ENCODE assay signal across 9 cellular contexts in the genomic region with DNA sequence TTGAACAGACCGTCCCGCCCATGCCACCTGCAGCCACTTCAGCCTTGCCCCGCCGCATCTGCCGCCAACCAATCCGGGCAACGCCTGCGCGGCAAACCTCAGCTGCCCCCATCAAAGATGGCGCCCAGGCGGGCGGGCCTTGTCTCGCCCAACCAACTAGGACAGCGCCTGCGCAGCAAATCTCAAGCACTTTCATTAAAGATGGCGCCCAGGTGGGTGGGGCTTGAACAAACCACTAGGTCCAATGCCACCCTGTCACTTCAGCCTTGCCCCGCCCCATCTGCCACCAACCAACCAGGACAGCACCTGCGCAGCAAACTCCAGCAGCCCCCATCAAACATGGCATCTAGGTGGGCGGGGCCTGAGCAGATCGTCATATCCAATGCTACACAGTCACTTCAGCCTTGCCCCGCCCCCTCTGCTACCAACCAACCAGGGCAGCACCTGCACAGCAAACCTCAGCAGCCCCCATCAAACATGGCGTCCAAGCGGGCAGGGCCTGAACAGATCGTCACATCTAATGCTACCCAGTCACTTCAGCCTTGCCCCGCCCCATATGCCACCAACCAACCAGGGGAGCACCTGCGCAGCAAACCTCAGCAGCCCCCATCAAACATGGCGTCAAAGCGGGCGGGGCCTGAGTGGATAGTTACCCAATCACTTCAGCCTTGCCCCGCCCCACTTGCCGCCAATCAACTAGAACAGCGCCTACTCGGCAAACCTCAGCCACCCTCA. TPM values are rescaled to one million over a fixed set of nuclear protein-coding genes. Genes with fewer than 3 reads are reported as not detected.
A peak's percentile ranks its signal among the peaks of the same experiment; 100 is the strongest.
DNase-seq lines count a peak whose midpoint lies in the region; ATAC-seq, FAIRE-seq and TF ChIP-seq lines count a peak whose summit lies in the region.
"Had no signal": no experiment of that assay in that cellular context is flagged by ENCODE, and none has a peak within 500 bp of the region (broad histone marks: within the 10 kb centered on the region; RNA-seq: fewer than 3 reads in every experiment).

No MANE protein-coding gene starts in this region.

- H3K9ac ChIP-seq in rectal smooth muscle tissue (ENCODE audit: low read length): no peak overlapping the region

- H3K27me3 ChIP-seq in heart right ventricle (peaks cover 0 to 21% (median 0%) of the 10 kb centered on the region in 7 donors), rectal smooth muscle tissue (ENCODE audit: control insufficient read depth, insufficient read depth, low read length) (no peaks in the 10 kb centered on the region)

- H3K27ac ChIP-seq in heart right ventricle: peak overlapping the region in 9 of 10 donors; percentile 35 to 91 (median 82)
- H3K27ac ChIP-seq in rectal smooth muscle tissue (ENCODE audit: low read depth, low read length): peak overlapping the region; percentile 88

- peaks cover 24% of the 10 kb centered on the region for H3K27me3 Mint-ChIP-seq in activated CD8-positive, alpha-beta T cell treated with anti-CD3 and anti-CD28 coated beads for 36 hours

- H3K4me3 ChIP-seq in heart right ventricle (peak overlapping the region; percentile 19 to 70 (median 60)), rectal smooth muscle tissue (ENCODE audit: low read length) (no peak overlapping the region)

- H3K36me3 Mint-ChIP-seq in activated CD8-positive, alpha-beta T cell treated with anti-CD3 and anti-CD28 coated beads for 36 hours (ENCODE audit: low read depth): peaks cover 26% of the 10 kb centered on the region

- H3K4me1 Mint-ChIP-seq in activated CD8-positive, alpha-beta T cell treated with anti-CD3 and anti-CD28 coated beads for 36 hours (ENCODE audit: low read depth): peaks cover 2% of the 10 kb centered on the region

- H3K4me1 ChIP-seq in heart right ventricle (peaks cover 0 to 22% (median 4%) of the 10 kb centered on the region in 9 donors), rectal smooth muscle tissue (ENCODE audit: control insufficient read depth, insufficient read depth, low read length) (no peaks in the 10 kb centered on the region)

- peak; percentile 98 for FAIRE-seq in G401.6 (lab: Jason Lieb, UNC)

- no peak overlapping the region for H3K4me3 Mint-ChIP-seq in activated CD8-positive, alpha-beta T cell treated with anti-CD3 and anti-CD28 coated beads for 36 hours

- intact Hi-C loops in activated CD8-positive, alpha-beta T cell treated with anti-CD3 and anti-CD28 coated beads for 36 hours (cut with micrococcal nuclease): no loop called here
- intact Hi-C loops in heart right ventricle (cut with DNase I): loop anchor here in 2 of 10 donors (5.0 to 10.0 kb wide), 2 partner anchors 84 to 92 kb away; no protein-coding TSS in a partner anchor

- H3K36me3 ChIP-seq in heart right ventricle (no peaks in the 10 kb centered on the region), rectal smooth muscle tissue (ENCODE audit: control insufficient read depth, insufficient read depth, low read length) (no peaks in the 10 kb centered on the region)

- H3K27ac Mint-ChIP-seq in activated CD8-positive, alpha-beta T cell treated with anti-CD3 and anti-CD28 coated beads for 36 hours: no peak overlapping the region

- POLR2A ChIA-PET in activated CD8-positive, alpha-beta T cell treated with anti-CD3 and anti-CD28 coated beads for 36 hours (lab: Charles Lee): no interaction called here

- no peak for TF ChIP-seq CTCF in activated CD8-positive, alpha-beta T cell treated with anti-CD3 and anti-CD28 coated beads for 36 hours (IDR thresholded peaks at IDR 0.05)
- TF ChIP-seq CTCF in heart right ventricle (IDR thresholded peaks at IDR 0.05): no peak

- ATAC-seq in activated CD8-positive, alpha-beta T cell treated with anti-CD3 and anti-CD28 coated beads for 36 hours: peak; percentile 45
- ATAC-seq in heart right ventricle (peak; percentile 56 to 82 (median 69)), GM21825 (IDR thresholded peaks at IDR 0.05; ENCODE audit: unreplicated experiment) (no peak), HG03280 (IDR thresholded peaks at IDR 0.05; ENCODE audit: unreplicated experiment) (no peak)
- ATAC-seq: HCT116 had no signal

- DNase-seq in activated CD8-positive, alpha-beta T cell treated with anti-CD3 and anti-CD28 coated beads for 36 hours: peak; percentile 55
- peak; percentile 94 to 98 for DNase-seq in heart right ventricle
- DNase-seq in UCSD-AML1 (lab: John Stamatoyannopoulos, UW; ENCODE audit: unreplicated experiment): no peak
- no peak for DNase-seq in activated CD4-positive, alpha-beta T cell treated with anti-CD3 and anti-CD28 coated beads, Interleukin-2, amount 50 U/mL, for 4 hours

- H3K9me3 ChIP-seq in heart right ventricle: peaks cover 0 to 42% (median 0%) of the 10 kb centered on the region in 11 donors

- 46 to 49% methylated on average over 33 of the region's 33 CpGs for WGBS in heart right ventricle, 2 donors

- peaks cover 40% of the 10 kb centered on the region for H3K9me3 Mint-ChIP-seq in activated CD8-positive, alpha-beta T cell treated with anti-CD3 and anti-CD28 coated beads for 36 hours

- CTCF ChIA-PET in activated CD8-positive, alpha-beta T cell treated with anti-CD3 and anti-CD28 coated beads for 36 hours (lab: Charles Lee): no interaction called here

RNA-seq across cellular contexts. Expression of a gene that starts 1.4 kb away (rescaled TPM):
- under 1 TPM; 0.09 to 0.16 TPM for total RNA-seq in activated CD8-positive, alpha-beta T cell treated with anti-CD3 and anti-CD28 coated beads for 36 hours
- total RNA-seq in heart right ventricle: 10 to 100 TPM in 1 of 10 donors, 1 to 10 TPM in 9; 6.9 to 10.3 (median 7.7) TPM
- 1 to 10 TPM; 1.8 to 3.0 TPM for polyA plus RNA-seq in heart right ventricle

RNA-seq across cellular contexts. Expression of a gene that starts 1.4 kb away (rescaled TPM):
- not detected for total RNA-seq in activated CD8-positive, alpha-beta T cell treated with anti-CD3 and anti-CD28 coated beads for 36 hours
- under 1 TPM in 3 of 10 donors, not detected in 7; 0.13 to 0.15 (median 0.14) TPM for total RNA-seq in heart right ventricle
- polyA plus RNA-seq in heart right ventricle: under 1 TPM in 1 of 2 donors, not detected in 1; 0.06 TPM

Comparison
In these comparisons a context has a peak if more than half of its experiments do, and no peak if none do; other contexts are left out.
1. ATAC-seq: peak in activated CD8-positive, alpha-beta T cell treated with anti-CD3 and anti-CD28 coated beads for 36 hours (single experiment) and heart right ventricle (8 of 8); none in GM21825 (single experiment) and HG03280 (single experiment).
2. DNase-seq: peak in activated CD8-positive, alpha-beta T cell treated with anti-CD3 and anti-CD28 coated beads for 36 hours (single experiment) and heart right ventricle (2 of 2); none in UCSD-AML1 (single experiment) and activated CD4-positive, alpha-beta T cell treated with anti-CD3 and anti-CD28 coated beads, Interleukin-2, amount 50 U/mL, for 4 hours (0 of 2).
3. RNA of a gene that starts 1.4 kb away (total RNA-seq): 6.9 to 10.3 TPM in heart right ventricle; 0.09 to 0.16 TPM in activated CD8-positive, alpha-beta T cell treated with anti-CD3 and anti-CD28 coated beads for 36 hours; every median in the first group is over 4 times any median in the second.